23 cellular contexts compared by ENCODE assay signal in genomic region chr10:119319920-119320258, GRCh38.
DNase-seq lines count a peak whose midpoint lies in the region; ATAC-seq and TF ChIP-seq lines count a peak whose summit lies in the region.
"Had no signal": no experiment of that assay in that cellular context is flagged by ENCODE, and none has a peak within 500 bp of the region (broad histone marks: within the 10 kb centered on the region; RNA-seq: fewer than 3 reads in every experiment).

No MANE protein-coding gene starts in this region.

- peaks cover 3% of the 10 kb centered on the region for H3K36me3 Mint-ChIP-seq in activated naive CD4-positive, alpha-beta T cell treated with anti-CD3 and anti-CD28 coated beads, Interleukin-2, amount 50 U/mL, for 24 hours
- H3K36me3 Mint-ChIP-seq in memory B cell: peaks cover 11% of the 10 kb centered on the region
- peaks cover 10% of the 10 kb centered on the region for H3K36me3 Mint-ChIP-seq in stimulated activated effector memory CD8-positive, alpha-beta T cell treated with anti-CD3 and anti-CD28 coated beads, Interleukin-12 subunit alpha, Interleukin-12 subunit beta, amount 100 ng/mL, for 72 hours
- peaks cover 2% of the 10 kb centered on the region for H3K36me3 Mint-ChIP-seq in activated CD8-positive, alpha-beta memory T cell treated with anti-CD3 and anti-CD28 coated beads, Interleukin-2, amount 10 ng/mL, durations not matched to agents 7 days and 5 days

- no peaks in the 10 kb centered on the region for H3K9me3 ChIP-seq in Panc1 (ENCODE audit: control insufficient read depth, insufficient read depth, low read depth, low read length)
- H3K9me3 ChIP-seq: SK-N-SH had no signal

- no peaks in the 10 kb centered on the region for H3K36me3 ChIP-seq in Panc1 (ENCODE audit: control insufficient read depth, insufficient read depth, low read length)

- H3K27ac ChIP-seq in Panc1 (ENCODE audit: low read length): peak overlapping the region; percentile 95
- H3K27ac ChIP-seq: 22Rv1 had no signal

- peak overlapping the region; percentile 72 for H3K27ac Mint-ChIP-seq in activated naive CD4-positive, alpha-beta T cell treated with anti-CD3 and anti-CD28 coated beads, Interleukin-2, amount 50 U/mL, for 24 hours
- peak overlapping the region; percentile 63 for H3K27ac Mint-ChIP-seq in memory B cell
- peak overlapping the region; percentile 60 for H3K27ac Mint-ChIP-seq in stimulated activated effector memory CD8-positive, alpha-beta T cell treated with anti-CD3 and anti-CD28 coated beads, Interleukin-12 subunit alpha, Interleukin-12 subunit beta, amount 100 ng/mL, for 72 hours
- H3K27ac Mint-ChIP-seq in activated CD8-positive, alpha-beta memory T cell treated with anti-CD3 and anti-CD28 coated beads, Interleukin-2, amount 10 ng/mL, durations not matched to agents 7 days and 5 days: no peak overlapping the region
- H3K27ac Mint-ChIP-seq: HFFc6 had no signal

- TF ChIP-seq CTCF in Panc1 (IDR thresholded peaks at IDR 0.05): no peak

- H3K27me3 ChIP-seq in Panc1 (ENCODE audit: control insufficient read depth, insufficient read depth, low read length): no peaks in the 10 kb centered on the region

- POLR2A ChIA-PET in Panc1 (lab: Charles Lee): interaction anchor here (0.6 kb wide), 1 partner anchor 85 kb away, joined by 4 read pairs; no protein-coding TSS in a partner anchor

- no peak overlapping the region for H3K4me3 Mint-ChIP-seq in activated naive CD4-positive, alpha-beta T cell treated with anti-CD3 and anti-CD28 coated beads, Interleukin-2, amount 50 U/mL, for 24 hours
- H3K4me3 Mint-ChIP-seq in memory B cell: no peak overlapping the region
- H3K4me3 Mint-ChIP-seq in stimulated activated effector memory CD8-positive, alpha-beta T cell treated with anti-CD3 and anti-CD28 coated beads, Interleukin-12 subunit alpha, Interleukin-12 subunit beta, amount 100 ng/mL, for 72 hours: no peak overlapping the region
- no peak overlapping the region for H3K4me3 Mint-ChIP-seq in activated CD8-positive, alpha-beta memory T cell treated with anti-CD3 and anti-CD28 coated beads, Interleukin-2, amount 10 ng/mL, durations not matched to agents 7 days and 5 days
- H3K4me3 Mint-ChIP-seq: B cell, CD14-positive monocyte, H9, HFFc6 had no signal

- H3K4me1 ChIP-seq in Panc1 (ENCODE audit: control insufficient read depth, insufficient read depth, low read length): peaks cover 63% of the 10 kb centered on the region

- in situ Hi-C loops in Panc1 (cut with HindIII; ENCODE audit: low pct_unique_long_range_greater_than_20kb, low sequenced_read_pairs): no loop called here

- H3K4me1 Mint-ChIP-seq in activated naive CD4-positive, alpha-beta T cell treated with anti-CD3 and anti-CD28 coated beads, Interleukin-2, amount 50 U/mL, for 24 hours: peaks cover 81% of the 10 kb centered on the region
- peaks cover 63% of the 10 kb centered on the region for H3K4me1 Mint-ChIP-seq in memory B cell
- peaks cover 58% of the 10 kb centered on the region for H3K4me1 Mint-ChIP-seq in stimulated activated effector memory CD8-positive, alpha-beta T cell treated with anti-CD3 and anti-CD28 coated beads, Interleukin-12 subunit alpha, Interleukin-12 subunit beta, amount 100 ng/mL, for 72 hours
- peaks cover 37% of the 10 kb centered on the region for H3K4me1 Mint-ChIP-seq in activated CD8-positive, alpha-beta memory T cell treated with anti-CD3 and anti-CD28 coated beads, Interleukin-2, amount 10 ng/mL, durations not matched to agents 7 days and 5 days

- H3K4me3 ChIP-seq in Panc1 (ENCODE audit: low read depth in 2 of 2, low read length in 2 of 2): no peak overlapping the region

- ATAC-seq in Panc1: no peak
- no peak for ATAC-seq in memory B cell (ENCODE audit: low read depth)
- no peak for ATAC-seq in stimulated activated effector memory CD8-positive, alpha-beta T cell treated with anti-CD3 and anti-CD28 coated beads, Interleukin-12 subunit alpha, Interleukin-12 subunit beta, amount 100 ng/mL, for 72 hours
- ATAC-seq in activated CD8-positive, alpha-beta memory T cell treated with anti-CD3 and anti-CD28 coated beads, Interleukin-2, amount 10 ng/mL, durations not matched to agents 7 days and 5 days: no peak

- CTCF ChIA-PET in Panc1 (lab: Charles Lee): no interaction called here
- CTCF ChIA-PET in activated CD8-positive, alpha-beta memory T cell treated with anti-CD3 and anti-CD28 coated beads, Interleukin-2, amount 10 ng/mL, durations not matched to agents 7 days and 5 days (lab: Charles Lee): interaction anchor here (2.0 kb wide), 1 partner anchor 13 kb away, joined by 8 read pairs; no protein-coding TSS in a partner anchor

- no peak for DNase-seq in activated naive CD4-positive, alpha-beta T cell (lab: John Stamatoyannopoulos, UW)
- DNase-seq in Panc1 (ENCODE audit: low read depth, low spot score): no peak
- no peak for DNase-seq in memory B cell (ENCODE audit: low spot score in 2 of 2)
- DNase-seq in stimulated activated effector memory CD8-positive, alpha-beta T cell treated with anti-CD3 and anti-CD28 coated beads, Interleukin-12 subunit alpha, Interleukin-12 subunit beta, amount 100 ng/mL, for 72 hours (ENCODE audit: low spot score in 2 of 2): no peak
- no peak for DNase-seq in cerebellar nuclear complex (lab: John Stamatoyannopoulos, UW)
- DNase-seq in activated CD8-positive, alpha-beta memory T cell treated with anti-CD3 and anti-CD28 coated beads, Interleukin-2, amount 10 ng/mL, durations not matched to agents 7 days and 5 days: no peak
- no peak for DNase-seq in AG08395 (ENCODE audit: low spot score)
- DNase-seq: DMS79, H9, HFFc6, KG1, NCI-H1092, NCI-H1436, NCI-H187 treated with DMSO at 0.1 percent for 48 hours, NCI-H2227 treated with DMSO at 0.1 percent for 48 hours, NCI-H510A, NCI-H748 treated with DMSO at 0.1 percent for 48 hours, SIG-M5, SK-N-SH had no signal

- intact Hi-C loops in Panc1 (cut with micrococcal nuclease; ENCODE audit: unreplicated experiment): no loop called here

- BruUV-seq in Panc1 (replicated peaks; lab: Mats Ljungman, UMichigan): no TSS peak

- H3K27me3 Mint-ChIP-seq in activated naive CD4-positive, alpha-beta T cell treated with anti-CD3 and anti-CD28 coated beads, Interleukin-2, amount 50 U/mL, for 24 hours: no peaks in the 10 kb centered on the region
- H3K27me3 Mint-ChIP-seq in memory B cell: no peaks in the 10 kb centered on the region
- H3K27me3 Mint-ChIP-seq in activated CD8-positive, alpha-beta memory T cell treated with anti-CD3 and anti-CD28 coated beads, Interleukin-2, amount 10 ng/mL, durations not matched to agents 7 days and 5 days: peaks cover 6% of the 10 kb centered on the region
- H3K27me3 Mint-ChIP-seq: B cell had no signal

- H3K9me3 Mint-ChIP-seq in activated naive CD4-positive, alpha-beta T cell treated with anti-CD3 and anti-CD28 coated beads, Interleukin-2, amount 50 U/mL, for 24 hours: no peaks in the 10 kb centered on the region
- no peaks in the 10 kb centered on the region for H3K9me3 Mint-ChIP-seq in memory B cell
- no peaks in the 10 kb centered on the region for H3K9me3 Mint-ChIP-seq in stimulated activated effector memory CD8-positive, alpha-beta T cell treated with anti-CD3 and anti-CD28 coated beads, Interleukin-12 subunit alpha, Interleukin-12 subunit beta, amount 100 ng/mL, for 72 hours
- H3K9me3 Mint-ChIP-seq in activated CD8-positive, alpha-beta memory T cell treated with anti-CD3 and anti-CD28 coated beads, Interleukin-2, amount 10 ng/mL, durations not matched to agents 7 days and 5 days (ENCODE audit: low read depth): no peaks in the 10 kb centered on the region
- H3K9me3 Mint-ChIP-seq: HFFc6 had no signal
